ENCODE assay signal across 24 cellular contexts in genomic region chr5:60903356-60903755, GRCh38.
"Had no signal": no experiment of that assay in that cellular context is flagged by ENCODE, and none has a peak within 500 bp of the region (broad histone marks: within the 10 kb centered on the region; RNA-seq: fewer than 3 reads in every experiment).

No MANE protein-coding gene starts in this region.

- H3K9me3 ChIP-seq: tibial artery, upper lobe of right lung had no signal

- H3K36me3 ChIP-seq: tibial artery, upper lobe of right lung had no signal

- H3K27me3 Mint-ChIP-seq: activated B cell treated with CpG ODN at 0.5 μM for 24 hours; activated CD8-positive, alpha-beta memory T cell treated with anti-CD3 and anti-CD28 coated beads, Interleukin-2, amount 10 ng/mL, durations not matched to agents 7 days and 5 days; stimulated activated naive CD8-positive, alpha-beta T cell treated with anti-CD3 and anti-CD28 coated beads, Interleukin-15, Interleukin-2, amounts not matched to agents 100 ng/mL and 50 ng/mL, for 24 hours; T-cell had no signal

- H3K9me3 Mint-ChIP-seq: activated B cell treated with CpG ODN at 0.5 μM for 24 hours; activated naive CD4-positive, alpha-beta T cell treated with anti-CD3 and anti-CD28 coated beads, Interleukin-2, amount 50 U/mL, for 72 hours; activated T-helper 2 cell treated with anti-CD3 and anti-CD28 coated beads, Interferon-gamma antibody, Interleukin-2, Interleukin-4, amounts not matched to agents 10 μg/mL and 5 μg/mL and 100 μg/mL, durations not matched to agents 14 hours and 24 hours and 36 hours; endodermal cell; natural killer cell; stimulated activated effector memory CD8-positive, alpha-beta T cell treated with anti-CD3 and anti-CD28 coated beads, Interleukin-12 subunit alpha, Interleukin-12 subunit beta, amount 100 ng/mL, for 72 hours; stimulated activated naive CD8-positive, alpha-beta T cell treated with anti-CD3 and anti-CD28 coated beads, Interleukin-15, Interleukin-2, amounts not matched to agents 100 ng/mL and 50 ng/mL, for 24 hours; T-cell; T-helper 2 cell treated with Interferon-gamma antibody and Interleukin-4, amounts not matched to agents 5 μg/mL and 100 μg/mL, for 36 hours had no signal

- DNase-seq: activated B cell treated with CpG ODN at 0.5 μM for 24 hours; activated CD4-positive, alpha-beta T cell treated with anti-CD3 and anti-CD28 coated beads, Interleukin-2, amount 50 U/mL, for 1 hour; activated CD8-positive, alpha-beta memory T cell treated with anti-CD3 and anti-CD28 coated beads, Interleukin-2, amount 10 ng/mL, durations not matched to agents 7 days and 5 days; activated CD8-positive, alpha-beta T cell treated with anti-CD3 and anti-CD28 coated beads, Interleukin-2, amount 10 ng/mL, durations not matched to agents 7 days and 5 days; activated naive CD4-positive, alpha-beta T cell; activated T-cell treated with anti-CD3 and anti-CD28 coated beads, Interleukin-2, amount 50 U/mL, for 48 hours; cerebellar nuclear complex; endodermal cell; foreskin fibroblast; islet precursor cell; mesenchymal stem cell; natural killer cell; stimulated activated CD4-positive, alpha-beta T cell treated with anti-CD3 and anti-CD28 coated beads, Interleukin-12 subunit alpha, Interleukin-12 subunit beta, amount 100 ng/mL, for 4 hours; stimulated activated CD4-positive, alpha-beta T cell treated with anti-CD3 and anti-CD28 coated beads, Interleukin-4, amount 100 ng/mL, for 24 hours; T-cell; tibial artery; upper lobe of right lung had no signal

- H3K36me3 Mint-ChIP-seq: natural killer cell had no signal

- H3K4me3 Mint-ChIP-seq: activated B cell treated with CpG ODN at 0.5 μM for 24 hours; activated CD8-positive, alpha-beta memory T cell treated with anti-CD3 and anti-CD28 coated beads, Interleukin-2, amount 10 ng/mL, durations not matched to agents 7 days and 5 days; activated CD8-positive, alpha-beta T cell treated with anti-CD3 and anti-CD28 coated beads, Interleukin-2, amount 10 ng/mL, durations not matched to agents 7 days and 5 days; endodermal cell; natural killer cell; stimulated activated effector memory CD8-positive, alpha-beta T cell treated with anti-CD3 and anti-CD28 coated beads, Interleukin-12 subunit alpha, Interleukin-12 subunit beta, amount 100 ng/mL, for 72 hours; stimulated activated naive CD8-positive, alpha-beta T cell treated with anti-CD3 and anti-CD28 coated beads, Interleukin-15, Interleukin-2, amounts not matched to agents 100 ng/mL and 50 ng/mL, for 24 hours; T-cell; T-helper 2 cell treated with Interferon-gamma antibody and Interleukin-4, amounts not matched to agents 5 μg/mL and 100 μg/mL, for 36 hours had no signal

- H3K27me3 ChIP-seq: tibial artery, upper lobe of right lung had no signal

- H3K4me1 ChIP-seq: tibial artery, upper lobe of right lung had no signal

- H3K4me1 Mint-ChIP-seq: activated B cell treated with CpG ODN at 0.5 μM for 24 hours; endodermal cell; natural killer cell; stimulated activated effector memory CD8-positive, alpha-beta T cell treated with anti-CD3 and anti-CD28 coated beads, Interleukin-12 subunit alpha, Interleukin-12 subunit beta, amount 100 ng/mL, for 72 hours; T-cell had no signal

- H3K27ac ChIP-seq: coronary artery, skin epidermis, tibial artery, upper lobe of right lung had no signal

- H3K27ac Mint-ChIP-seq: activated B cell treated with CpG ODN at 0.5 μM for 24 hours; activated CD8-positive, alpha-beta memory T cell treated with anti-CD3 and anti-CD28 coated beads, Interleukin-2, amount 10 ng/mL, durations not matched to agents 7 days and 5 days; activated CD8-positive, alpha-beta T cell treated with anti-CD3 and anti-CD28 coated beads, Interleukin-2, amount 10 ng/mL, durations not matched to agents 7 days and 5 days; activated naive CD4-positive, alpha-beta T cell treated with anti-CD3 and anti-CD28 coated beads, Interleukin-2, amount 50 U/mL, for 72 hours; activated T-helper 2 cell treated with anti-CD3 and anti-CD28 coated beads, Interferon-gamma antibody, Interleukin-2, Interleukin-4, amounts not matched to agents 10 μg/mL and 5 μg/mL and 100 μg/mL, durations not matched to agents 14 hours and 24 hours and 36 hours; endodermal cell; natural killer cell; stimulated activated effector memory CD8-positive, alpha-beta T cell treated with anti-CD3 and anti-CD28 coated beads, Interleukin-12 subunit alpha, Interleukin-12 subunit beta, amount 100 ng/mL, for 72 hours; stimulated activated naive CD8-positive, alpha-beta T cell treated with anti-CD3 and anti-CD28 coated beads, Interleukin-15, Interleukin-2, amounts not matched to agents 100 ng/mL and 50 ng/mL, for 24 hours; T-cell; T-helper 2 cell treated with Interferon-gamma antibody and Interleukin-4, amounts not matched to agents 5 μg/mL and 100 μg/mL, for 36 hours had no signal

- H3K4me3 ChIP-seq: coronary artery, skin epidermis, tibial artery, upper lobe of right lung had no signal
